Comparison of ENCODE assay signal across 8 cellular contexts in genomic region chr13:25375727-25376358, GRCh38. TPM values are rescaled to one million over a fixed set of nuclear protein-coding genes. Genes with fewer than 3 reads are reported as not detected.
A peak's percentile ranks its signal among the peaks of the same experiment; 100 is the strongest.
DNase-seq lines count a peak whose midpoint lies in the region; ATAC-seq and TF ChIP-seq lines count a peak whose summit lies in the region.

No MANE protein-coding gene starts in this region.

- DNase-seq in BJ (ENCODE audit: low read depth) = no peak
- peak; percentile 2 for DNase-seq in NCI-H2029 (lab: John Stamatoyannopoulos, UW)
- peak; percentile 14 to 34 for DNase-seq in activated CD4-positive, alpha-beta T cell treated with anti-CD3 and anti-CD28 coated beads for 4 hours
- peak; percentile 57 for DNase-seq in fibroblast of villous mesenchyme (ENCODE audit: low read depth)
- peak; percentile 64 for DNase-seq in retina
- DNase-seq in omental fat pad (ENCODE audit: low spot score) = no peak
- DNase-seq in T-helper 2 cell treated with Interferon-gamma antibody and Interleukin-4, amounts not matched to agents 5 μg/mL and 100 μg/mL, for 36 hours (ENCODE audit: low spot score) = no peak

- no peak for ATAC-seq in omental fat pad (ENCODE audit: low FRiP score)

- POLR2A ChIA-PET in BJ (lab: Charles Lee) = no interaction called here

- no peaks in the 10 kb centered on the region for H3K9me3 Mint-ChIP-seq in T-helper 2 cell treated with Interferon-gamma antibody and Interleukin-4, amounts not matched to agents 5 μg/mL and 100 μg/mL, for 36 hours

- H3K4me3 Mint-ChIP-seq in T-helper 2 cell treated with Interferon-gamma antibody and Interleukin-4, amounts not matched to agents 5 μg/mL and 100 μg/mL, for 36 hours = no peak overlapping the region

- H3K4me3 ChIP-seq in BJ (ENCODE audit: low read depth, low read length) = no peak overlapping the region
- no peak overlapping the region for H3K4me3 ChIP-seq in fibroblast of villous mesenchyme (ENCODE audit: low read depth, low read length)

- H3K4me1 Mint-ChIP-seq in T-helper 2 cell treated with Interferon-gamma antibody and Interleukin-4, amounts not matched to agents 5 μg/mL and 100 μg/mL, for 36 hours (ENCODE audit: low read depth) = peaks cover 6% of the 10 kb centered on the region

- CTCF ChIA-PET in BJ (lab: Yijun Ruan, JAX) = interaction anchor here (0.6 to 3.0 kb wide), 31 partner anchors 9 to 1966 kb away, joined by 3 to 26 read pairs (median 4); no protein-coding TSS in a partner anchor

- no peaks in the 10 kb centered on the region for H3K36me3 Mint-ChIP-seq in T-helper 2 cell treated with Interferon-gamma antibody and Interleukin-4, amounts not matched to agents 5 μg/mL and 100 μg/mL, for 36 hours (ENCODE audit: low read depth)

- no peaks in the 10 kb centered on the region for H3K36me3 ChIP-seq in BJ (ENCODE audit: control insufficient read depth, insufficient read depth, low read length)

- TF ChIP-seq CTCF in BJ (IDR thresholded peaks at IDR 0.05; ENCODE audit: insufficient read depth, low read depth, low read length) (peak; percentile 69), GM12874 (IDR thresholded peaks at IDR 0.05; ENCODE audit: insufficient read depth, low read depth, low read length) (peak; percentile 69; the same call in 1 of the 2 replicates), fibroblast of villous mesenchyme (IDR thresholded peaks at IDR 0.05; ENCODE audit: insufficient read depth, low read depth, low read length) (peak; percentile 76), omental fat pad (IDR thresholded peaks at IDR 0.05) (no peak)

- H3K27me3 Mint-ChIP-seq in T-helper 2 cell treated with Interferon-gamma antibody and Interleukin-4, amounts not matched to agents 5 μg/mL and 100 μg/mL, for 36 hours (ENCODE audit: low read depth) = peaks cover 60% of the 10 kb centered on the region

- H3K27ac Mint-ChIP-seq in T-helper 2 cell treated with Interferon-gamma antibody and Interleukin-4, amounts not matched to agents 5 μg/mL and 100 μg/mL, for 36 hours = no peak overlapping the region

- peaks cover 23% of the 10 kb centered on the region for H3K27me3 ChIP-seq in BJ (ENCODE audit: control insufficient read depth, insufficient read depth, low read length)

RNA-seq across cellular contexts. Expression of gene ATP8A2, which starts 4.1 kb away (rescaled TPM):
- 0.02 and 0.05 TPM in 2 replicates for polyA plus RNA-seq in BJ (2011; rRNA removed)
- under 0.01 and 0.05 TPM in 2 replicates for polyA minus RNA-seq in BJ (2011; rRNA and poly(A)+ RNA removed)
- total RNA-seq in fibroblast of villous mesenchyme = under 0.01 and 0.32 TPM in 2 replicates
- total RNA-seq in omental fat pad = under 1 TPM in 2 of 4 donors, not detected in 2; 0.16 to 0.19 TPM

Comparison
In these comparisons a context has a peak if more than half of its experiments do, and no peak if none do; other contexts are left out.
1. DNase-seq: peak in NCI-H2029 (single experiment), activated CD4-positive, alpha-beta T cell treated with anti-CD3 and anti-CD28 coated beads for 4 hours (2 of 2), fibroblast of villous mesenchyme (single experiment) and retina (single experiment); none in BJ (single experiment), omental fat pad (single experiment) and T-helper 2 cell treated with Interferon-gamma antibody and Interleukin-4, amounts not matched to agents 5 μg/mL and 100 μg/mL, for 36 hours (single experiment).
2. CTCF ChIP-seq: peak in BJ (single experiment), GM12874 (single experiment) and fibroblast of villous mesenchyme (single experiment); none in omental fat pad (0 of 3).